In the genomic region with DNA sequence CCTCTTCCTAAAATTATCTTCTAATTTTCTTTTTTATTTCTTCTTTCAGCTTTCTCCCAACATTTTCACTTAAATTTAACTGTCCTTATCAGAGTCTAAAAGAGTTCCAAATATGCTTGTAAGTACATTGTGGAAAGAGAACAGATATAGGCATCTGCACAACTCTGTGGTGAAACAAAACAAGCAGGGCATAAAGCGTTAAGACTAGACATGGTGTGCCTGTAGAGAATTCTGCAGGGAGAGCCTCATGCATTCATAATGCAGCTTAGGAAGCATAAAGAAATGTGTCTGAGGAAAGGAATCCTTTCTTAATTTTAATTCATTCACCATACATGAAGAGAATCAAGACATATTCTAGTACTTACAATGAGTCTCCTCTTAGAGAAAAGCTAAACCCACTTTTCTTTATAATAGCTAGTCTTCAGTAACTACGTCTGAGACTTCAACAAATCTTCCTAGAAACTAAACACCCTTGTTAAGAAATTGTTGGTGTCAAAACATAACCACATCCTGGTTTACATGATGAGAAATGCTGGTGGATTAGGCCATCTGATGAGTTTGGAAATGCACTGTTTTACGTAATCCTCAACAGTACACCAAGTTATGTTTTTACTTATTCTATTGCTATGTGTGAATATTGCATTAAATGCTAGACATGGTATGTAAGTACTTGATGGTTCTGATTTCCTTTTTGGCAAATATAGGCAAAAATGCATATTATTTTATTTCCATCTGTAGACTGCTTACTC, we compare ENCODE assay signal across 16 cellular contexts.
DNase-seq lines count a peak whose midpoint lies in the region; ATAC-seq and TF ChIP-seq lines count a peak whose summit lies in the region.
"Had no signal": no experiment of that assay in that cellular context is flagged by ENCODE, and none has a peak within 500 bp of the region (broad histone marks: within the 10 kb centered on the region; RNA-seq: fewer than 3 reads in every experiment).

No MANE protein-coding gene starts in this region.

- H3K4me3 ChIP-seq in AG04449 (ENCODE audit: low read depth, low read length) (no peak overlapping the region), HL-60 (replicated peaks; ENCODE audit: insufficient read depth, low read length) (no peak overlapping the region), foreskin fibroblast (ENCODE audit: low read depth in 1 of 2, low read length in 2 of 2) (no peak overlapping the region)
- no peak overlapping the region for H3K4me3 ChIP-seq in effector memory CD4-positive, alpha-beta T cell (ENCODE audit: insufficient read depth, low read depth, low read length, poor library complexity, severe bottlenecking)
- H3K4me3 ChIP-seq: MG63, ovary, suprapubic skin had no signal

- no peaks in the 10 kb centered on the region for H3K27me3 ChIP-seq in HL-60 (ENCODE audit: insufficient read depth, poor library complexity, severe bottlenecking)
- H3K27me3 ChIP-seq in effector memory CD4-positive, alpha-beta T cell (replicated peaks; ENCODE audit: control insufficient read depth, insufficient read depth, low read length, poor library complexity, severe bottlenecking), result no peaks in the 10 kb centered on the region
- H3K27me3 ChIP-seq: MG63, ovary, suprapubic skin had no signal

- CTCF ChIA-PET in AG04449 (lab: Yijun Ruan, JAX), result no interaction called here

- peak; percentile 65 for DNase-seq in AG04449 (ENCODE audit: low read depth, low spot score)
- DNase-seq in HL-60 (ENCODE audit: low read depth in 1 of 2, low spot score in 1 of 2), result peak; percentile 86 to 92
- DNase-seq in SIG-M5 treated with dmso at 0.1 percent for 504 hours (lab: John Stamatoyannopoulos, UW; ENCODE audit: unreplicated experiment), result peak; percentile 91
- DNase-seq in foreskin fibroblast, result peak; percentile 71 to 75
- DNase-seq in Right ventricle myocardium inferior (ENCODE audit: missing footprints), result no peak
- no peak for DNase-seq in NCI-H1436 treated with DMSO at 0.1 percent for 48 hours (lab: John Stamatoyannopoulos, UW)
- DNase-seq in effector memory CD4-positive, alpha-beta T cell, result no peak
- no peak for DNase-seq in NCI-H1436 (lab: John Stamatoyannopoulos, UW)
- DNase-seq: activated CD4-positive, alpha-beta T cell treated with anti-CD3 and anti-CD28 coated beads, Interleukin-2, amount 10 ng/mL, durations not matched to agents 24 days and 14 days; activated naive CD8-positive, alpha-beta T cell treated with anti-CD3 and anti-CD28 coated beads, Interleukin-2, amount 10 ng/mL, durations not matched to agents 7 days and 5 days; activated T-cell treated with anti-CD3 and anti-CD28 coated beads, Interleukin-2, amount 50 U/mL, for 1 hour; MG63; NCI-H345; ovary; T-helper 2 cell had no signal

- peak overlapping the region; percentile 85 for H3K27ac ChIP-seq in HL-60 (replicated peaks)
- H3K27ac ChIP-seq in effector memory CD4-positive, alpha-beta T cell (ENCODE audit: insufficient read depth, low read length, poor library complexity, severe bottlenecking), result no peak overlapping the region
- H3K27ac ChIP-seq: ovary, suprapubic skin had no signal

- no peaks in the 10 kb centered on the region for H3K9me3 ChIP-seq in effector memory CD4-positive, alpha-beta T cell (ENCODE audit: control insufficient read depth, low read length)
- H3K9me3 ChIP-seq: MG63, ovary, suprapubic skin had no signal

- POLR2A ChIA-PET in AG04449 (lab: Yijun Ruan, JAX), result no interaction called here

- no peaks in the 10 kb centered on the region for H3K4me1 ChIP-seq in effector memory CD4-positive, alpha-beta T cell (ENCODE audit: control insufficient read depth, insufficient read depth, low read length, poor library complexity, severe bottlenecking)
- H3K4me1 ChIP-seq: suprapubic skin had no signal

- no peak for TF ChIP-seq CTCF in AG04449 (IDR thresholded peaks at IDR 0.05; ENCODE audit: insufficient read depth, low read length, missing control alignments)
- no peak for TF ChIP-seq CTCF in HL-60 (IDR thresholded peaks at IDR 0.05; ENCODE audit: insufficient read depth, low read length)
- no peak for TF ChIP-seq CTCF in foreskin fibroblast (IDR thresholded peaks at IDR 0.05; ENCODE audit: low read depth, low read length)

- ATAC-seq in Right ventricle myocardium inferior, result no peak

- H3K36me3 ChIP-seq in effector memory CD4-positive, alpha-beta T cell (ENCODE audit: control insufficient read depth, insufficient read depth, low read length), result no peaks in the 10 kb centered on the region
- H3K36me3 ChIP-seq: MG63, ovary, suprapubic skin had no signal

- intact Hi-C loops in Right ventricle myocardium inferior (cut with DNase I), result no loop called here

Comparison
In these comparisons a context has a peak if more than half of its experiments do, and no peak if none do; other contexts are left out.
1. DNase-seq: peak in AG04449 (single experiment), HL-60 (2 of 2), SIG-M5 treated with dmso at 0.1 percent for 504 hours (single experiment) and foreskin fibroblast (2 of 2); none in Right ventricle myocardium inferior (single experiment), NCI-H1436 treated with DMSO at 0.1 percent for 48 hours (single experiment), effector memory CD4-positive, alpha-beta T cell (0 of 3) and NCI-H1436 (single experiment).